In genomic region chr7:74554178-74554577, GRCh38 we compare ENCODE assay signal across 14 cellular contexts.
DNase-seq lines count a peak whose midpoint lies in the region; ATAC-seq and TF ChIP-seq lines count a peak whose summit lies in the region.
"Had no signal": no experiment of that assay in that cellular context is flagged by ENCODE, and none has a peak within 500 bp of the region (broad histone marks: within the 10 kb centered on the region; RNA-seq: fewer than 3 reads in every experiment).

No MANE protein-coding gene starts in this region.

- CTCF ChIA-PET in RWPE1 (lab: Yijun Ruan, JAX) = interaction anchor here (0.9 kb wide), 1 partner anchor 13 kb away, joined by 3 read pairs; no protein-coding TSS in a partner anchor

- in situ Hi-C loops in gastrocnemius medialis (cut with MboI; ENCODE audit: low sequenced_read_pairs in 4 of 4) = no loop called here

- H3K27ac ChIP-seq in RWPE1 (peak overlapping the region; percentile 28), gastrocnemius medialis (peak overlapping the region; percentile 89 to 90 (median 89))
- H3K27ac ChIP-seq: Peyer's patch, SJCRH30 had no signal

- H3K4me3 ChIP-seq in epithelial cell of esophagus (ENCODE audit: low read length) = no peak overlapping the region
- H3K4me3 ChIP-seq in gastrocnemius medialis = no peak overlapping the region
- H3K4me3 ChIP-seq: BLaER1 treated with 17β-estradiol and CSF1 and Interleukin-3, amounts not matched to agents 10 nM and 100 nM; Peyer's patch; SJCRH30 had no signal

- no peak overlapping the region for H3K4me3 Mint-ChIP-seq in CD14-positive monocyte

- ATAC-seq in gastrocnemius medialis (peak; percentile 14 to 55), GM19467 (IDR thresholded peaks at IDR 0.05; ENCODE audit: unreplicated experiment) (no peak), GM18867 (IDR thresholded peaks at IDR 0.05; ENCODE audit: unreplicated experiment) (no peak), GM18498 (IDR thresholded peaks at IDR 0.05; ENCODE audit: unreplicated experiment) (no peak)
- ATAC-seq: HCT116 had no signal

- H3K4me1 ChIP-seq in gastrocnemius medialis = peaks cover 12 to 15% of the 10 kb centered on the region in 2 donors
- H3K4me1 ChIP-seq: Peyer's patch, SJCRH30 had no signal

- intact Hi-C loops in CD14-positive monocyte (cut with micrococcal nuclease) = no loop called here
- intact Hi-C loops in gastrocnemius medialis (cut with DNase I; ENCODE audit: low total_unique reads) = loop anchor here (5.0 to 10.0 kb wide), 2 partner anchors 101 to 127 kb away; partner anchors contain the start of gene GTF2I

- H3K9me3 ChIP-seq in gastrocnemius medialis = no peaks in the 10 kb centered on the region
- H3K9me3 ChIP-seq: BLaER1 treated with 17β-estradiol and CSF1 and Interleukin-3, amounts not matched to agents 10 nM and 100 nM; Peyer's patch; SJCRH30 had no signal

- H3K36me3 Mint-ChIP-seq in CD14-positive monocyte = no peaks in the 10 kb centered on the region

- TF ChIP-seq POLR2A in gastrocnemius medialis (IDR thresholded peaks at IDR 0.05) = no peak

- no peaks in the 10 kb centered on the region for H3K27me3 ChIP-seq in gastrocnemius medialis
- H3K27me3 ChIP-seq: BLaER1 treated with 17β-estradiol and CSF1 and Interleukin-3, amounts not matched to agents 10 nM and 100 nM; Peyer's patch; SJCRH30 had no signal

- H3K27ac Mint-ChIP-seq in CD14-positive monocyte = peak overlapping the region in 4 of 7 donors; percentile 23 to 66 (median 56)

- H3K27me3 Mint-ChIP-seq in CD14-positive monocyte (ENCODE audit: low read depth in 3 of 3) = no peaks in the 10 kb centered on the region

- DNase-seq in CD14-positive monocyte (ENCODE audit: low spot score) (no peak), RWPE1 (ENCODE audit: low spot score) (no peak), epithelial cell of esophagus (ENCODE audit: low read depth) (peak; percentile 56), gastrocnemius medialis (no peak)
- DNase-seq: NCI-H1436, NCI-H2029 treated with DMSO at 0.1 percent for 48 hours, NCI-H510A treated with DMSO at 0.1 percent for 48 hours, Peyer's patch, SJCRH30 had no signal

- peaks cover 0 to 48% of the 10 kb centered on the region in 2 donors for H3K36me3 ChIP-seq in gastrocnemius medialis

- peaks cover 10% of the 10 kb centered on the region for H3K4me1 Mint-ChIP-seq in CD14-positive monocyte

- H3K9me3 Mint-ChIP-seq in CD14-positive monocyte = no peaks in the 10 kb centered on the region

- POLR2A ChIA-PET in RWPE1 (lab: Yijun Ruan, JAX; ENCODE audit: low non-redundant PET) = no interaction called here

- no peak for TF ChIP-seq CTCF in CD14-positive monocyte (IDR thresholded peaks at IDR 0.05)
- no peak for TF ChIP-seq CTCF in RWPE1 (conservative IDR thresholded peaks at IDR 0.05; ENCODE audit: low read depth)
- no peak for TF ChIP-seq CTCF in epithelial cell of esophagus (IDR thresholded peaks at IDR 0.05; ENCODE audit: insufficient read depth, low read depth, low read length, missing control alignments)
- no peak for TF ChIP-seq CTCF in gastrocnemius medialis (IDR thresholded peaks at IDR 0.05 in 4 of 5, conservative IDR thresholded peaks at IDR 0.05 in 1 of 5)

Comparison
In these comparisons a context has a peak if more than half of its experiments do, and no peak if none do; other contexts are left out.
1. ATAC-seq: peak in gastrocnemius medialis (2 of 2); none in GM19467 (single experiment), GM18867 (single experiment) and GM18498 (single experiment).